Comparison of ENCODE assay signal across 8 cellular contexts in genomic region chr13:111187879-111188643, GRCh38.
DNase-seq lines count a peak whose midpoint lies in the region; ATAC-seq and TF ChIP-seq lines count a peak whose summit lies in the region.

No MANE protein-coding gene starts in this region.

- no peaks in the 10 kb centered on the region for H3K9me2 ChIP-seq in OCI-LY7 (ENCODE audit: insufficient read depth, low read length)

- TF ChIP-seq CTCF in OCI-LY7 (conservative IDR thresholded peaks at IDR 0.05; ENCODE audit: low read length) = no peak
- no peak for TF ChIP-seq CTCF in esophagus muscularis mucosa (IDR thresholded peaks at IDR 0.05)

- no TSS peak for BruUV-seq in OCI-LY7 (replicated peaks; lab: Mats Ljungman, UMichigan)

- H3K4me3 ChIP-seq in OCI-LY7 (ENCODE audit: low read depth, low read length, poor library complexity, severe bottlenecking) (peak overlapping the region; percentile 69), esophagus muscularis mucosa (no peak overlapping the region)

- peak overlapping the region; percentile 74 for H3K4me2 ChIP-seq in OCI-LY7 (ENCODE audit: low read length)

- WGBS in esophagus muscularis mucosa = 49% methylated on average over 12 of the region's 15 CpGs

- intact Hi-C loops in OCI-LY7 (cut with micrococcal nuclease; ENCODE audit: unreplicated experiment) (loop anchor here (2.0 to 10.0 kb wide), 3 partner anchors 35 to 473 kb away; partner anchors contain the start of genes ANKRD10 and ING1), esophagus muscularis mucosa (cut with DNase I) (no loop called here), sciatic nerve (cut with DNase I) (no loop called here)

- H3K4me1 ChIP-seq in OCI-LY7 (ENCODE audit: insufficient read depth, low read length, poor library complexity, severe bottlenecking) (peaks cover 36% of the 10 kb centered on the region), esophagus muscularis mucosa (peaks cover 50 to 67% (median 58%) of the 10 kb centered on the region in 4 donors)

- H3K27ac ChIP-seq in OCI-LY7 (ENCODE audit: low read depth, low read length, poor library complexity, severe bottlenecking) = peak overlapping the region; percentile 1
- H3K27ac ChIP-seq in esophagus muscularis mucosa (replicated peaks in 1 of 4) = peak overlapping the region in 3 of 4 donors; percentile 13 to 34 (median 20)

- TF ChIP-seq POLR2A in esophagus muscularis mucosa (IDR thresholded peaks at IDR 0.05; ENCODE audit: low read depth) = no peak

- H4K20me1 ChIP-seq in OCI-LY7 (ENCODE audit: insufficient read depth, low read length) = peaks cover 7% of the 10 kb centered on the region; the same call in 1 of the 2 replicates

- peak; percentile 21 for ATAC-seq in GM21360 (IDR thresholded peaks at IDR 0.05; ENCODE audit: unreplicated experiment)
- peak; percentile 69 for ATAC-seq in sciatic nerve

- H3K27me3 ChIP-seq in esophagus muscularis mucosa = no peaks in the 10 kb centered on the region

- CTCF ChIA-PET in OCI-LY7 (lab: Charles Lee; ENCODE audit: unreplicated experiment) = no interaction called here

- TF ChIP-seq EP300 in esophagus muscularis mucosa (IDR thresholded peaks at IDR 0.05) = no peak

- H3K36me3 ChIP-seq in OCI-LY7 (ENCODE audit: insufficient read depth, low read length) (peaks cover 27% of the 10 kb centered on the region), esophagus muscularis mucosa (no peaks in the 10 kb centered on the region)

- DNase-seq in OCI-LY7 (ENCODE audit: low spot score) (no peak), esophagus muscularis mucosa (ENCODE audit: extremely low spot score) (no peak), sciatic nerve (ENCODE audit: low spot score) (no peak), midbrain (lab: John Stamatoyannopoulos, UW) (no peak), OCI-M2 (lab: John Stamatoyannopoulos, UW; ENCODE audit: unreplicated experiment) (no peak), MV-4-11 (lab: John Stamatoyannopoulos, UW) (no peak), NCI-H748 (lab: John Stamatoyannopoulos, UW; ENCODE audit: unreplicated experiment) (no peak)

- H3K9me3 ChIP-seq in OCI-LY7 (ENCODE audit: low read length) (no peaks in the 10 kb centered on the region; the same call in 1 of the 2 replicates), esophagus muscularis mucosa (no peaks in the 10 kb centered on the region)

- no peak overlapping the region for H2AFZ ChIP-seq in OCI-LY7 (ENCODE audit: low read length)

- peaks cover 81% of the 10 kb centered on the region for H3K79me2 ChIP-seq in OCI-LY7 (ENCODE audit: insufficient read depth, low read depth, low read length)

- POLR2A ChIA-PET in OCI-LY7 (lab: Charles Lee) = interaction anchor here (1.4 to 4.0 kb wide), 2 partner anchors 15 to 25 kb away, joined by 5 to 14 read pairs; no protein-coding TSS in a partner anchor
